11 cellular contexts compared by ENCODE assay signal in genomic region chr5:100505984-100506670, GRCh38. TPM values are rescaled to one million over a fixed set of nuclear protein-coding genes. Genes with fewer than 3 reads are reported as not detected.
DNase-seq lines count a peak whose midpoint lies in the region; ATAC-seq, FAIRE-seq and TF ChIP-seq lines count a peak whose summit lies in the region.
"Had no signal": no experiment of that assay in that cellular context is flagged by ENCODE, and none has a peak within 500 bp of the region (broad histone marks: within the 10 kb centered on the region; RNA-seq: fewer than 3 reads in every experiment).

No MANE protein-coding gene starts in this region.

- no peaks in the 10 kb centered on the region for H3K27me3 ChIP-seq in foreskin keratinocyte
- H3K27me3 ChIP-seq: SJCRH30 had no signal

- FAIRE-seq in urothelium cell line (lab: Jason Lieb, UNC), result no peak

- ATAC-seq in SK-N-SH treated with all-trans-retinoic acid at 6 μM for 48 hours (peak; percentile 97), foreskin keratinocyte (peak; percentile 99), HG03175 (IDR thresholded peaks at IDR 0.05; ENCODE audit: unreplicated experiment) (no peak)

- peaks cover 9% of the 10 kb centered on the region for H3K4me1 ChIP-seq in foreskin keratinocyte
- H3K4me1 ChIP-seq: parathyroid adenoma, SJCRH30 had no signal

- peak overlapping the region; percentile 1 for H3K27ac ChIP-seq in foreskin keratinocyte
- H3K27ac ChIP-seq: 22Rv1, parathyroid adenoma, SJCRH30 had no signal

- DNase-seq in SIG-M5 treated with dmso at 0.1 percent for 504 hours (lab: John Stamatoyannopoulos, UW; ENCODE audit: unreplicated experiment) (peak; percentile 56), SIG-M5 (lab: John Stamatoyannopoulos, UW) (no peak), foreskin keratinocyte (peak; percentile 73 to 88), urothelium cell line (ENCODE audit: low spot score) (peak; percentile 26), NCI-H1694 treated with DMSO at 0.1 percent for 48 hours (lab: John Stamatoyannopoulos, UW) (no peak), hypothalamus (lab: John Stamatoyannopoulos, UW) (no peak)
- DNase-seq: SJCRH30 had no signal

- TF ChIP-seq CTCF in foreskin keratinocyte (conservative IDR thresholded peaks at IDR 0.05), result peak; percentile 49

TF ChIP-seq in SK-N-SH treated with all-trans-retinoic acid at 6 μM for 48 hours, 23 proteins besides CTCF, POLR2A, EP300 and RAD21:
- TF ChIP-seq ESRRG (CRISPR knock-in tag; IDR thresholded peaks at IDR 0.05), result no peak
- no peak for TF ChIP-seq ZNF70 (CRISPR knock-in tag; IDR thresholded peaks at IDR 0.05)
- no peak for TF ChIP-seq ZNF8 (CRISPR knock-in tag; IDR thresholded peaks at IDR 0.05)
- TF ChIP-seq ZFP3 (CRISPR knock-in tag; IDR thresholded peaks at IDR 0.05), result no peak
- no peak for TF ChIP-seq CSDC2 (CRISPR knock-in tag; IDR thresholded peaks at IDR 0.05)
- no peak for TF ChIP-seq TSHZ2 (CRISPR knock-in tag; IDR thresholded peaks at IDR 0.05)
- TF ChIP-seq ARNTL (CRISPR knock-in tag; IDR thresholded peaks at IDR 0.05; ENCODE audit: borderline replicate concordance, low read depth), result no peak
- TF ChIP-seq RARB (CRISPR knock-in tag; IDR thresholded peaks at IDR 0.05), result no peak
- no peak for TF ChIP-seq POU6F1 (CRISPR knock-in tag; IDR thresholded peaks at IDR 0.05; ENCODE audit: borderline replicate concordance, low read depth)
- no peak for TF ChIP-seq CSRNP3 (CRISPR knock-in tag; IDR thresholded peaks at IDR 0.05)
- TF ChIP-seq PPARA (CRISPR knock-in tag; IDR thresholded peaks at IDR 0.05; ENCODE audit: borderline replicate concordance), result no peak
- no peak for TF ChIP-seq BACH2 (CRISPR knock-in tag; IDR thresholded peaks at IDR 0.05; ENCODE audit: borderline replicate concordance)
- no peak for TF ChIP-seq ISL1 (CRISPR knock-in tag; IDR thresholded peaks at IDR 0.05)
- TF ChIP-seq CREB5 (CRISPR knock-in tag; IDR thresholded peaks at IDR 0.05; ENCODE audit: low read depth), result no peak
- TF ChIP-seq TOX (CRISPR knock-in tag; IDR thresholded peaks at IDR 0.05; ENCODE audit: borderline replicate concordance), result no peak
- TF ChIP-seq ZFP30 (CRISPR knock-in tag; IDR thresholded peaks at IDR 0.05), result no peak
- TF ChIP-seq PATZ1 (CRISPR knock-in tag; IDR thresholded peaks at IDR 0.05; ENCODE audit: borderline replicate concordance), result no peak
- TF ChIP-seq GLIS3 (CRISPR knock-in tag; IDR thresholded peaks at IDR 0.05), result no peak
- no peak for TF ChIP-seq ZC3H10 (CRISPR knock-in tag; IDR thresholded peaks at IDR 0.05)

RNA-seq across cellular contexts. Expression of gene FAM174A, which starts 29.0 kb away (rescaled TPM):
- 12.2 and 16.8 TPM in 2 replicates for total RNA-seq in foreskin keratinocyte
- polyA plus RNA-seq in foreskin keratinocyte, result 11.4 and 16.9 TPM in 2 replicates

Comparison
In these comparisons a context has a peak if more than half of its experiments do, and no peak if none do; other contexts are left out.
1. DNase-seq: peak in SIG-M5 treated with dmso at 0.1 percent for 504 hours (single experiment), foreskin keratinocyte (2 of 2) and urothelium cell line (single experiment); none in SIG-M5 (single experiment), NCI-H1694 treated with DMSO at 0.1 percent for 48 hours (single experiment) and hypothalamus (0 of 51).